In the genomic region with DNA sequence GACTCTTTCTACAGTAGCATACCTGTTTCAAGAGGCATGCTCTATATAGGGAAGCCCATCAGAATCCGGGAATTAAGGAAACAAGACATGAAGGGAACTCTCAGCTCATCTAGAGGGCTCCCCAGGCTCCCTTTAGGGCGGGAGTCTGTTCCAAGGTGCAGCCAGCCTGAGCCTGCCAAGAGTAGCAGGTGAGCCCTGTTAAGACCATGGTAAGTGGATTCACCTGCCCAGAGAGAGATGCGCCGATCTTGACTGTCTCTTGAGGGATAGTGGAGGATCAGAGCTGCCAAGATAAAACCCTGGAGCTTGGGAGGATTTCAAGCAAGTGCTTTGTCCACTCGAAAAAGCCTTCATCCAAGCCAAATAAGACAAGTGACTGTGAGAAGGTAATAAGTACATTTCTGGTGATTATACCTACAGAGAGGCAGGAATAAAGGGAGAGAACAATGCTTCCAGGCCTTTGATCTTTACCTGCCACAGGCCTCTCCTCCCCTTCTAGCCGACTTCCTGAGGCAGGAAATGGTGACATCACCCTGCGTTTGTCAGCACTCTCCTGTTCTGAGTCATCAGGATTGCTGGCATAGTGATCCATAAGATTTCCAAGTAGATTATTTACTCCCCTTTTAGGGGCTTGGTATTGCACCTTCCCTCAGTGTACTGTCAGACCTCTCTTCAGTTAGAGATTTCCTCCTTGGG, we compare ENCODE assay signal across 1 cellular context.
TF ChIP-seq lines count a peak whose summit lies in the region.

No MANE protein-coding gene starts in this region.

TF ChIP-seq in HCT116, 20 proteins besides CTCF, POLR2A, EP300 and RAD21 (continued from another document):
- TF ChIP-seq, protein P1, sequence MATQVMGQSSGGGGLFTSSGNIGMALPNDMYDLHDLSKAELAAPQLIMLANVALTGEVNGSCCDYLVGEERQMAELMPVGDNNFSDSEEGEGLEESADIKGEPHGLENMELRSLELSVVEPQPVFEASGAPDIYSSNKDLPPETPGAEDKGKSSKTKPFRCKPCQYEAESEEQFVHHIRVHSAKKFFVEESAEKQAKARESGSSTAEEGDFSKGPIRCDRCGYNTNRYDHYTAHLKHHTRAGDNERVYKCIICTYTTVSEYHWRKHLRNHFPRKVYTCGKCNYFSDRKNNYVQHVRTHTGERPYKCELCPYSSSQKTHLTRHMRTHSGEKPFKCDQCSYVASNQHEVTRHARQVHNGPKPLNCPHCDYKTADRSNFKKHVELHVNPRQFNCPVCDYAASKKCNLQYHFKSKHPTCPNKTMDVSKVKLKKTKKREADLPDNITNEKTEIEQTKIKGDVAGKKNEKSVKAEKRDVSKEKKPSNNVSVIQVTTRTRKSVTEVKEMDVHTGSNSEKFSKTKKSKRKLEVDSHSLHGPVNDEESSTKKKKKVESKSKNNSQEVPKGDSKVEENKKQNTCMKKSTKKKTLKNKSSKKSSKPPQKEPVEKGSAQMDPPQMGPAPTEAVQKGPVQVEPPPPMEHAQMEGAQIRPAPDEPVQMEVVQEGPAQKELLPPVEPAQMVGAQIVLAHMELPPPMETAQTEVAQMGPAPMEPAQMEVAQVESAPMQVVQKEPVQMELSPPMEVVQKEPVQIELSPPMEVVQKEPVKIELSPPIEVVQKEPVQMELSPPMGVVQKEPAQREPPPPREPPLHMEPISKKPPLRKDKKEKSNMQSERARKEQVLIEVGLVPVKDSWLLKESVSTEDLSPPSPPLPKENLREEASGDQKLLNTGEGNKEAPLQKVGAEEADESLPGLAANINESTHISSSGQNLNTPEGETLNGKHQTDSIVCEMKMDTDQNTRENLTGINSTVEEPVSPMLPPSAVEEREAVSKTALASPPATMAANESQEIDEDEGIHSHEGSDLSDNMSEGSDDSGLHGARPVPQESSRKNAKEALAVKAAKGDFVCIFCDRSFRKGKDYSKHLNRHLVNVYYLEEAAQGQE (IDR thresholded peaks at IDR 0.05; ENCODE audit: low read depth), result no peak
- TF ChIP-seq, protein P2, sequence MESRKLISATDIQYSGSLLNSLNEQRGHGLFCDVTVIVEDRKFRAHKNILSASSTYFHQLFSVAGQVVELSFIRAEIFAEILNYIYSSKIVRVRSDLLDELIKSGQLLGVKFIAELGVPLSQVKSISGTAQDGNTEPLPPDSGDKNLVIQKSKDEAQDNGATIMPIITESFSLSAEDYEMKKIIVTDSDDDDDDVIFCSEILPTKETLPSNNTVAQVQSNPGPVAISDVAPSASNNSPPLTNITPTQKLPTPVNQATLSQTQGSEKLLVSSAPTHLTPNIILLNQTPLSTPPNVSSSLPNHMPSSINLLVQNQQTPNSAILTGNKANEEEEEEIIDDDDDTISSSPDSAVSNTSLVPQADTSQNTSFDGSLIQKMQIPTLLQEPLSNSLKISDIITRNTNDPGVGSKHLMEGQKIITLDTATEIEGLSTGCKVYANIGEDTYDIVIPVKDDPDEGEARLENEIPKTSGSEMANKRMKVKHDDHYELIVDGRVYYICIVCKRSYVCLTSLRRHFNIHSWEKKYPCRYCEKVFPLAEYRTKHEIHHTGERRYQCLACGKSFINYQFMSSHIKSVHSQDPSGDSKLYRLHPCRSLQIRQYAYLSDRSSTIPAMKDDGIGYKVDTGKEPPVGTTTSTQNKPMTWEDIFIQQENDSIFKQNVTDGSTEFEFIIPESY (IDR thresholded peaks at IDR 0.05; ENCODE audit: extremely low read depth, insufficient replicate concordance, low read length), result no peak
- TF ChIP-seq TCF7L2 (IDR thresholded peaks at IDR 0.05; ENCODE audit: borderline replicate concordance, extremely low read depth, insufficient read depth, insufficient read length), result peak; percentile 100
- no peak for TF ChIP-seq ZNF274 (IDR thresholded peaks at IDR 0.05; ENCODE audit: low read depth, low read length)
- TF ChIP-seq JUND (IDR thresholded peaks at IDR 0.05), result peak; percentile 99
- peak; percentile 56; the same call in 1 of the 2 replicates for TF ChIP-seq SIN3A (IDR thresholded peaks at IDR 0.05; ENCODE audit: low read depth)
- TF ChIP-seq CBX3 (IDR thresholded peaks at IDR 0.05; ENCODE audit: low read depth), result peak; percentile 90; the same call in 1 of the 2 replicates
- TF ChIP-seq SRF (IDR thresholded peaks at IDR 0.05; ENCODE audit: low read depth), result peak; percentile 78
- peak; percentile 71 for TF ChIP-seq POLR2AphosphoS5 (IDR thresholded peaks at IDR 0.05; ENCODE audit: low read depth, low read length)
- peak; percentile 90 for TF ChIP-seq CEBPB (IDR thresholded peaks at IDR 0.05; ENCODE audit: low read depth)
TF ChIP-seq in HCT116: peak in this region for 10.
